Comparison of ENCODE assay signal across 8 cellular contexts in the genomic region with DNA sequence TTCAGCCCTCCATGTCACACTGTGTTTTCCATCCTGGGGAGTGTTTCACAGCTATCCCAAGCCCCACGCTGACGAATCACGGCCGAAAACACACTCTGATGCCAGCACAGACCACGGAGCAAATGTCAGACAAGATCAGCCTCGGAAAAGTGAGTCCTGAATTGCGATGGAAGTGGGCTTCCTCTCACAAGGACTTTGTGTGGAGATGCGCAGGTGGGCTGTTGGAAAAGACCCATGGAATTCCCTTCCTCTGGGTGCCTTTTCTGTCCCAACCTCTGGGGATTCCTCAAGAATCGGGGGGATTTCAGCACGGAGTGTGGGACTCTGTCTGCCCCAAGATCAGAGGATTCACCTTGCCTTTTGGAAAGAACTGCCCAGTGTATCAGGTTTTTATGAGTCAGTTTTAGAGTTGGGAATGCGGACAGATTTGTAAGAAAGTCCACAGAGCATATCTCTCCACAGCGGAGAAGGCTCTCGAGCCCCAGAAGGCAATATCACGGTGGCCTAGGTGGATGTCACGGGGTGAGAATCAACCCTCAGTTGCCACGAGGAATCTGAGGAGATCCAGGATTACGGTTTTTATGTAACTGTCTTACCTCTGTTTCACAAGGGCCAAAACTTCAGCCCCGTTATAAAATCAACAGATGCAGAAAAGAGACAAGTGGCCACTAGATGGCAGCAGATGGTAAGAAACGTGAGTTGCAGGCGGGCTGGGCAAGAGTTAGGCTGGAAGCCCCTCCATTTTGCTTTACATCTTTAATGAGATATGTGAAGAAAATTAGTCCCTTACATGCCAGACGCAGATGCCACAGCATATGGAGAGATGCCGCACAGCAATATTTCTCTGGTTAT.
A peak's percentile ranks its signal among the peaks of the same experiment; 100 is the strongest.
DNase-seq lines count a peak whose midpoint lies in the region; ATAC-seq, FAIRE-seq and TF ChIP-seq lines count a peak whose summit lies in the region.

No MANE protein-coding gene starts in this region.

- no peaks in the 10 kb centered on the region for H3K27me3 ChIP-seq in right atrium auricular region

- ATAC-seq in HG02981 (IDR thresholded peaks at IDR 0.05; ENCODE audit: unreplicated experiment) (no peak), HG03045 (IDR thresholded peaks at IDR 0.05; ENCODE audit: unreplicated experiment) (no peak)

- TF ChIP-seq CTCF in right atrium auricular region (IDR thresholded peaks at IDR 0.05), result peak; percentile 42 to 86

- H3K9me3 ChIP-seq in right atrium auricular region, result no peaks in the 10 kb centered on the region

- FAIRE-seq in GM18507 (lab: Jason Lieb, UNC), result peak; percentile 88

- no peak overlapping the region for H3K4me3 ChIP-seq in right atrium auricular region

- DNase-seq in AG20443 (ENCODE audit: low spot score) (peak; percentile 87), GM18507 (ENCODE audit: extremely low spot score, insufficient read length, low read depth) (peak; percentile 52), NCI-H226 (peak; percentile 24), amniotic epithelial cell (ENCODE audit: low read depth) (peak; percentile 48), right atrium auricular region (ENCODE audit: low spot score) (peak; percentile 76), pulmonary artery endothelial cell (ENCODE audit: low read depth, low spot score) (peak; percentile 22)

- H3K4me1 ChIP-seq in right atrium auricular region, result no peaks in the 10 kb centered on the region

- no peak overlapping the region for H3K27ac ChIP-seq in right atrium auricular region

- H3K36me3 ChIP-seq in right atrium auricular region, result no peaks in the 10 kb centered on the region

Comparison
In these comparisons a context has a peak if more than half of its experiments do, and no peak if none do; other contexts are left out.
1. DNase-seq: peak in every context shown above with its lines; median percentile 87 in AG20443; 76 in right atrium auricular region; 52 in GM18507; 48 in amniotic epithelial cell; 24 in NCI-H226; 22 in pulmonary artery endothelial cell.